1 cellular context compared by ENCODE assay signal in genomic region chr16:11271610-11272009, GRCh38.
TF ChIP-seq lines count a peak whose summit lies in the region.

No MANE protein-coding gene starts in this region.

TF ChIP-seq in H1, 55 proteins besides CTCF, POLR2A, EP300 and RAD21:
- TF ChIP-seq SIX5 (IDR thresholded peaks at IDR 0.05; ENCODE audit: low read depth, low read length) (no peak), ATF3 (IDR thresholded peaks at IDR 0.05; ENCODE audit: insufficient read depth, low read depth, low read length) (no peak), CBX5 (IDR thresholded peaks at IDR 0.05; ENCODE audit: low read depth, low read length) (no peak), SAP30 (IDR thresholded peaks at IDR 0.05; ENCODE audit: insufficient read depth, insufficient replicate concordance, low read length) (no peak)
TF ChIP-seq in H1: peak in this region for 0.
